ENCODE assay signal across 1 cellular context in the genomic region with DNA sequence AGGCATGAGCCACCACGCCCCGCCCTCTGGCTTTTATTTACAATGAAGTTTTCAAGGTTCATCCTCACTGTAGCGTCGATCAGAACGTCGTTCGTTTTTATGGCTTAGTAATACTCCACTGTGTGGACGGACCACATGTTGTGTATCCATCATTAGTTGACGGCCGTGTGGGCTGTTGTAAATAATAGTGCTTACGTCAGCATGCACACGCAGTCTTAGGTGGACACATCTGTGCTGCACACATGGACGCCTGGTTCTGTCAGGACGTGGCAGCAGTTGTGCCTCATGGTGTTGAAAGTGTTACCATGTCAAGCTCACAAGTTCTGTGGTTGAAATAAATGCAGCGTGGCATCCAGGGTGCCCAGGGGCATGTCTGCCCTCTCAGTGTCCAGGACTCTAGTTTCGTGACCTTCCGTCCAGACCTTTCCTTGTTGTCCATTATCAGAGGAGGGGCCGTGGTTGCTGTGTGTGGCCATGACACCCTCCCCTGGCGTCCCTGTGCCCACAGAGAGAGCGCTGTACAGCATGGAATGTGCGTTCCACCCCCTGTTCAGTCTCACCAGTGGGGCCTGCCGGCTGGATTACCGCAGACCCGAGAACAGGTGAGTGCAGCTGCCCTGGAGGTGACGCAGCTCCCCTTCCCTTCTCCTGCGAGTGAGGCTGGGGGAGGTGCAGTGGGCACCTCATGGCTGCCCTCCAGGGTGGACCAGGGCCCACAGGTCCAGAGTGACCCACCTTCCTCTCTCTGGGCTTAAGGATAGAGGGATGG.
TF ChIP-seq lines count a peak whose summit lies in the region.

No MANE protein-coding gene starts in this region.

TF ChIP-seq in WTC11, 78 proteins besides CTCF, POLR2A, EP300 and RAD21 (continued from another document):
- TF ChIP-seq, protein P1, sequence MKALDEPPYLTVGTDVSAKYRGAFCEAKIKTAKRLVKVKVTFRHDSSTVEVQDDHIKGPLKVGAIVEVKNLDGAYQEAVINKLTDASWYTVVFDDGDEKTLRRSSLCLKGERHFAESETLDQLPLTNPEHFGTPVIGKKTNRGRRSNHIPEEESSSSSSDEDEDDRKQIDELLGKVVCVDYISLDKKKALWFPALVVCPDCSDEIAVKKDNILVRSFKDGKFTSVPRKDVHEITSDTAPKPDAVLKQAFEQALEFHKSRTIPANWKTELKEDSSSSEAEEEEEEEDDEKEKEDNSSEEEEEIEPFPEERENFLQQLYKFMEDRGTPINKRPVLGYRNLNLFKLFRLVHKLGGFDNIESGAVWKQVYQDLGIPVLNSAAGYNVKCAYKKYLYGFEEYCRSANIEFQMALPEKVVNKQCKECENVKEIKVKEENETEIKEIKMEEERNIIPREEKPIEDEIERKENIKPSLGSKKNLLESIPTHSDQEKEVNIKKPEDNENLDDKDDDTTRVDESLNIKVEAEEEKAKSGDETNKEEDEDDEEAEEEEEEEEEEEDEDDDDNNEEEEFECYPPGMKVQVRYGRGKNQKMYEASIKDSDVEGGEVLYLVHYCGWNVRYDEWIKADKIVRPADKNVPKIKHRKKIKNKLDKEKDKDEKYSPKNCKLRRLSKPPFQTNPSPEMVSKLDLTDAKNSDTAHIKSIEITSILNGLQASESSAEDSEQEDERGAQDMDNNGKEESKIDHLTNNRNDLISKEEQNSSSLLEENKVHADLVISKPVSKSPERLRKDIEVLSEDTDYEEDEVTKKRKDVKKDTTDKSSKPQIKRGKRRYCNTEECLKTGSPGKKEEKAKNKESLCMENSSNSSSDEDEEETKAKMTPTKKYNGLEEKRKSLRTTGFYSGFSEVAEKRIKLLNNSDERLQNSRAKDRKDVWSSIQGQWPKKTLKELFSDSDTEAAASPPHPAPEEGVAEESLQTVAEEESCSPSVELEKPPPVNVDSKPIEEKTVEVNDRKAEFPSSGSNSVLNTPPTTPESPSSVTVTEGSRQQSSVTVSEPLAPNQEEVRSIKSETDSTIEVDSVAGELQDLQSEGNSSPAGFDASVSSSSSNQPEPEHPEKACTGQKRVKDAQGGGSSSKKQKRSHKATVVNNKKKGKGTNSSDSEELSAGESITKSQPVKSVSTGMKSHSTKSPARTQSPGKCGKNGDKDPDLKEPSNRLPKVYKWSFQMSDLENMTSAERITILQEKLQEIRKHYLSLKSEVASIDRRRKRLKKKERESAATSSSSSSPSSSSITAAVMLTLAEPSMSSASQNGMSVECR (CRISPR knock-in tag; IDR thresholded peaks at IDR 0.05; ENCODE audit: borderline replicate concordance) = no peak
- TF ChIP-seq, protein P2, sequence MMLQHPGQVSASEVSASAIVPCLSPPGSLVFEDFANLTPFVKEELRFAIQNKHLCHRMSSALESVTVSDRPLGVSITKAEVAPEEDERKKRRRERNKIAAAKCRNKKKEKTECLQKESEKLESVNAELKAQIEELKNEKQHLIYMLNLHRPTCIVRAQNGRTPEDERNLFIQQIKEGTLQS (CRISPR knock-in tag; conservative IDR thresholded peaks at IDR 0.05) = 0 out of 2 replicates have a peak, but pooled peaks have one; percentile 16
